ENCODE assay signal across 15 cellular contexts in the genomic region with DNA sequence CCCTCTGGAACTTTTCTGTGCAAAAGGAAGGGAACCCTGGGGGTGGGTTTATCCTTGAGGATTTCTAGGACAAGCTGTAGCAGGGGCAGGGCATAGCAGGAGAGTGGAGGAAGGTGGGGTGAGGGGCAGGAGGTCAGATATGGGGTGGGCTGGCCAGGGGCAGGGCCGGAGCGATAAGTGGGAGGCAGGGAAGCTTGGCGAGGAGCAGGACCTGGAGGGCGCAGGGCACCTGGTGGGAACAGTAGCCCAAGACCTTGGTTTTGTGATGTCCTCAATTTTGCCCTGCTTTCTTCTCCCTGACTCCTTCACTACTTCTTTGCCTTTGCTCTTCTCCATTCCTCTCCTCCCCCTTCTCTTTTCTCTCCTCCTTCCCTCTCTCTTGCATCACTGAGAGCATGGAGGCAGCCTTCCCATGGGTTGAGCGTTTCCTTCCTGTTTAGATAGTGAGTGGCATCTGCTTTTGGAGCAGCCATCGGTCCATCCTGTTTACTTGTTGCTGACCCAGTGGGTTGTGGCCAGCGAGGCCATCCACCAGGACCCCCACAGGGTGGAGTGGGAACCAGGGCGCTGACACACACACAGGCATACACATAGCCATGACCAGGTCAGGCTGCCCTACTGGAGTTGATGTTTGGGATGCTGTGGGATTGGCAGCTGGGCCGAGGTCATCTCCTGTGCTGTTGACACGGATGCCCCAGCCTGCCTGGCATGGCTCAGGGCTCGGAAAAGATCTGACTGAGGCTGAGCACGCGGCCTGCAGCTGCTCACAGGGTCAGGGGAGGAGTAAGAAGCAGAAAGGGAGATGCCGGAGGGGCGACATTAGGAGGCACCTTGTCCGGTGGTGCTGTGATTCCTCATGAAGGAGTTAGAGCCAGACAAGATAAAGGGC. TPM values are rescaled to one million over a fixed set of nuclear protein-coding genes. Genes with fewer than 3 reads are reported as not detected.
DNase-seq lines count a peak whose midpoint lies in the region; ATAC-seq and TF ChIP-seq lines count a peak whose summit lies in the region.
"Had no signal": no experiment of that assay in that cellular context is flagged by ENCODE, and none has a peak within 500 bp of the region (broad histone marks: within the 10 kb centered on the region; RNA-seq: fewer than 3 reads in every experiment).

No MANE protein-coding gene starts in this region.

- TF ChIP-seq CTCF in cardiac fibroblast (IDR thresholded peaks at IDR 0.05; ENCODE audit: low read depth, low read length): no peak
- TF ChIP-seq CTCF in omental fat pad (IDR thresholded peaks at IDR 0.05): no peak
- no peak for TF ChIP-seq CTCF in glutamatergic neuron (IDR thresholded peaks at IDR 0.05; ENCODE audit: partially characterized antibody, unreplicated experiment)

- H3K4me1 Mint-ChIP-seq in T-helper 2 cell treated with Interferon-gamma antibody and Interleukin-4, amounts not matched to agents 5 μg/mL and 100 μg/mL, for 36 hours (ENCODE audit: low read depth): peaks cover 22% of the 10 kb centered on the region
- H3K4me1 Mint-ChIP-seq in glutamatergic neuron (ENCODE audit: low read depth, unreplicated experiment): peaks cover 8% of the 10 kb centered on the region

- H3K4me3 Mint-ChIP-seq in T-helper 2 cell treated with Interferon-gamma antibody and Interleukin-4, amounts not matched to agents 5 μg/mL and 100 μg/mL, for 36 hours: no peak overlapping the region
- no peak overlapping the region for H3K4me3 Mint-ChIP-seq in glutamatergic neuron (ENCODE audit: unreplicated experiment)

- DNase-seq in Daoy (ENCODE audit: low read depth): peak; percentile 49
- peak; percentile 75 for DNase-seq in M059J (ENCODE audit: low read depth)
- peak; percentile 62 to 83 for DNase-seq in cardiac fibroblast (ENCODE audit: low read depth in 2 of 2)
- DNase-seq in omental fat pad (ENCODE audit: low spot score): no peak
- DNase-seq in T-helper 2 cell treated with Interferon-gamma antibody and Interleukin-4, amounts not matched to agents 5 μg/mL and 100 μg/mL, for 36 hours (ENCODE audit: low spot score): no peak
- no peak for DNase-seq in glutamatergic neuron
- DNase-seq in activated T-cell treated with anti-CD3 and anti-CD28 coated beads for 4 hours: no peak
- DNase-seq: activated CD4-positive, CD25-positive, alpha-beta regulatory T cell; left lung; NCI-H2171 treated with DMSO at 0.1 percent for 48 hours; SHP77; testis had no signal

- no peak overlapping the region for H3K4me3 ChIP-seq in cardiac fibroblast (replicated peaks in 1 of 2; ENCODE audit: low read depth in 2 of 2, low read length in 2 of 2)
- H3K4me3 ChIP-seq: colonic mucosa, gastroesophageal sphincter, left lung, testis had no signal

- no peaks in the 10 kb centered on the region for H3K36me3 Mint-ChIP-seq in T-helper 2 cell treated with Interferon-gamma antibody and Interleukin-4, amounts not matched to agents 5 μg/mL and 100 μg/mL, for 36 hours (ENCODE audit: low read depth)
- H3K36me3 Mint-ChIP-seq in glutamatergic neuron (ENCODE audit: unreplicated experiment): no peaks in the 10 kb centered on the region

- H3K27me3 Mint-ChIP-seq in T-helper 2 cell treated with Interferon-gamma antibody and Interleukin-4, amounts not matched to agents 5 μg/mL and 100 μg/mL, for 36 hours (ENCODE audit: low read depth): no peaks in the 10 kb centered on the region
- H3K27me3 Mint-ChIP-seq in glutamatergic neuron (ENCODE audit: unreplicated experiment): peaks cover 2% of the 10 kb centered on the region

- ATAC-seq in omental fat pad (ENCODE audit: low FRiP score) (peak; percentile 26), HG02588 (IDR thresholded peaks at IDR 0.05; ENCODE audit: unreplicated experiment) (no peak)

- H3K27ac Mint-ChIP-seq in T-helper 2 cell treated with Interferon-gamma antibody and Interleukin-4, amounts not matched to agents 5 μg/mL and 100 μg/mL, for 36 hours: no peak overlapping the region
- H3K27ac Mint-ChIP-seq in glutamatergic neuron (ENCODE audit: unreplicated experiment): no peak overlapping the region

- H3K9me3 Mint-ChIP-seq in T-helper 2 cell treated with Interferon-gamma antibody and Interleukin-4, amounts not matched to agents 5 μg/mL and 100 μg/mL, for 36 hours: no peaks in the 10 kb centered on the region
- peaks cover 2% of the 10 kb centered on the region for H3K9me3 Mint-ChIP-seq in glutamatergic neuron (ENCODE audit: unreplicated experiment)

RNA-seq across cellular contexts. Expression of gene SMOX, which starts 12.3 kb away (rescaled TPM):
- total RNA-seq in Daoy (2014; rRNA removed; shearing (Covaris generic)): 35.8 and 37.6 TPM in 2 replicates
- total RNA-seq in M059J (2014; rRNA removed; shearing (Covaris generic)): 56.5 and 67.0 TPM in 2 replicates
- 10 to 100 TPM in 2 of 4 donors, 1 to 10 TPM in 2; 5.0 to 81.2 (median 37.8) TPM for total RNA-seq in omental fat pad
- 14.8 TPM for total RNA-seq in glutamatergic neuron (ENCODE audit: unreplicated experiment)

Comparison
In these comparisons a context has a peak if more than half of its experiments do, and no peak if none do; other contexts are left out.
1. DNase-seq: peak in Daoy (single experiment), M059J (single experiment) and cardiac fibroblast (2 of 2); none in omental fat pad (single experiment), T-helper 2 cell treated with Interferon-gamma antibody and Interleukin-4, amounts not matched to agents 5 μg/mL and 100 μg/mL, for 36 hours (single experiment), glutamatergic neuron (single experiment) and activated T-cell treated with anti-CD3 and anti-CD28 coated beads for 4 hours (single experiment).